ENCODE assay signal across 10 cellular contexts in genomic region chr11:82315093-82315492, GRCh38.
A peak's percentile ranks its signal among the peaks of the same experiment; 100 is the strongest.
DNase-seq lines count a peak whose midpoint lies in the region; ATAC-seq and TF ChIP-seq lines count a peak whose summit lies in the region.
"Had no signal": no experiment of that assay in that cellular context is flagged by ENCODE, and none has a peak within 500 bp of the region (broad histone marks: within the 10 kb centered on the region; RNA-seq: fewer than 3 reads in every experiment).

No MANE protein-coding gene starts in this region.

- no peaks in the 10 kb centered on the region for H3K9me2 ChIP-seq in PC-3 (replicated peaks; ENCODE audit: low read length)

- H2AFZ ChIP-seq in DND-41 (ENCODE audit: low read depth, low read length) (no peak overlapping the region), PC-3 (ENCODE audit: low read length) (no peak overlapping the region)

- TF ChIP-seq CTCF in DND-41 (IDR thresholded peaks at IDR 0.05; ENCODE audit: borderline replicate concordance, extremely low read depth, low read length, poor library complexity, severe bottlenecking) (peak; percentile 28), PC-3 (conservative IDR thresholded peaks at IDR 0.05; ENCODE audit: low read depth, low read length) (peak; percentile 57)

- H3K9me3 ChIP-seq in DND-41 (ENCODE audit: insufficient read depth, low read length, severe bottlenecking) = no peaks in the 10 kb centered on the region
- H3K9me3 ChIP-seq in PC-3 (ENCODE audit: low read length) = peaks cover 27% of the 10 kb centered on the region
- H3K9me3 ChIP-seq: tibial nerve had no signal

- no TSS peak for BruUV-seq in PC-3 (replicated peaks; lab: Mats Ljungman, UMichigan)

- no peak for DNase-seq in DND-41
- peak; percentile 27 for DNase-seq in H4 (ENCODE audit: low spot score)
- DNase-seq in PC-3 = peak; percentile 46
- peak; percentile 64 for DNase-seq in iPS-NIHi11 (ENCODE audit: low spot score)
- DNase-seq in NCI-H1092 treated with DMSO at 0.1 percent for 48 hours (lab: John Stamatoyannopoulos, UW) = no peak
- DNase-seq in EL = no peak
- DNase-seq in SHP77 treated with DMSO at 0.1 percent for 48 hours (lab: John Stamatoyannopoulos, UW) = no peak

- H3K27ac ChIP-seq in DND-41 (ENCODE audit: low read length) = no peak overlapping the region
- no peak overlapping the region for H3K27ac ChIP-seq in PC-3 (ENCODE audit: low read length)
- H3K27ac ChIP-seq: cardiac muscle cell, tibial nerve had no signal

- no peak for ATAC-seq in DND-41 (ENCODE audit: insufficient read depth, low read depth)
- peak; percentile 33; the same call in 1 of the 2 replicates for ATAC-seq in PC-3
- no peak for ATAC-seq in GM18498 (IDR thresholded peaks at IDR 0.05; ENCODE audit: unreplicated experiment)

- no peaks in the 10 kb centered on the region for H3K36me3 ChIP-seq in DND-41 (ENCODE audit: insufficient read depth, low read length)
- H3K36me3 ChIP-seq in PC-3 (ENCODE audit: low read depth, low read length) = no peaks in the 10 kb centered on the region
- H3K36me3 ChIP-seq: cardiac muscle cell, tibial nerve had no signal

- no peaks in the 10 kb centered on the region for H3F3A ChIP-seq in PC-3 (ENCODE audit: low read length, unreplicated experiment)

- H3K27me3 ChIP-seq in DND-41 (ENCODE audit: insufficient read depth, low read length, poor library complexity) (no peaks in the 10 kb centered on the region), PC-3 (ENCODE audit: low read length) (no peaks in the 10 kb centered on the region)
- H3K27me3 ChIP-seq: cardiac muscle cell, tibial nerve had no signal

- H3K9ac ChIP-seq in DND-41 (ENCODE audit: low read depth, low read length) (no peak overlapping the region), PC-3 (ENCODE audit: low read length) (no peak overlapping the region)

- H3K4me3 ChIP-seq in DND-41 (ENCODE audit: low read depth in 1 of 2, low read length in 2 of 2) = no peak overlapping the region
- no peak overlapping the region for H3K4me3 ChIP-seq in PC-3 (ENCODE audit: low read length)
- H3K4me3 ChIP-seq: cardiac muscle cell, tibial nerve had no signal

- H3K79me2 ChIP-seq in DND-41 (ENCODE audit: insufficient read depth, low read length) = no peaks in the 10 kb centered on the region
- H3K79me2 ChIP-seq in PC-3 (ENCODE audit: low read length) = no peaks in the 10 kb centered on the region

- H4K20me1 ChIP-seq in DND-41 (ENCODE audit: insufficient read depth, low read length) (no peaks in the 10 kb centered on the region), PC-3 (ENCODE audit: low read length) (no peaks in the 10 kb centered on the region)

- intact Hi-C loops in PC-3 (cut with micrococcal nuclease) = no loop called here

- H3K4me2 ChIP-seq in DND-41 (ENCODE audit: insufficient read depth, low read length) = no peak overlapping the region
- no peak overlapping the region for H3K4me2 ChIP-seq in PC-3 (ENCODE audit: low read length)

- POLR2A ChIA-PET in PC-3 (lab: Charles Lee; ENCODE audit: unreplicated experiment) = no interaction called here

- CTCF ChIA-PET in PC-3 (lab: Charles Lee) = no interaction called here

- H3K4me1 ChIP-seq in DND-41 (ENCODE audit: insufficient read depth, low read length) (no peaks in the 10 kb centered on the region), PC-3 (ENCODE audit: insufficient read depth, low read length) (no peaks in the 10 kb centered on the region)
- H3K4me1 ChIP-seq: tibial nerve had no signal

Comparison
In these comparisons a context has a peak if more than half of its experiments do, and no peak if none do; other contexts are left out.
1. DNase-seq: peak in H4 (single experiment), PC-3 (single experiment) and iPS-NIHi11 (single experiment); none in DND-41 (single experiment), NCI-H1092 treated with DMSO at 0.1 percent for 48 hours (single experiment), EL (single experiment) and SHP77 treated with DMSO at 0.1 percent for 48 hours (single experiment).